7 cellular contexts compared by ENCODE assay signal in genomic region chr12:67268896-67269631, GRCh38. TPM values are rescaled to one million over a fixed set of nuclear protein-coding genes. Genes with fewer than 3 reads are reported as not detected.
DNase-seq lines count a peak whose midpoint lies in the region; ATAC-seq lines count a peak whose summit lies in the region.

TSS of gene CAND1 (plus strand) at chr12:67269358. CDS start at chr12:67269718, 360 bp downstream.

- ATAC-seq in GM18508 (IDR thresholded peaks at IDR 0.05; ENCODE audit: insufficient read depth, unreplicated experiment): peak; percentile 70
- peak; percentile 71 for ATAC-seq in HG03025 (IDR thresholded peaks at IDR 0.05; ENCODE audit: low FRiP score, unreplicated experiment)

- peak; percentile 99 for DNase-seq in NCI-H2029 treated with DMSO at 0.1 percent for 48 hours (lab: John Stamatoyannopoulos, UW)
- peak; percentile 91 for DNase-seq in T-helper 9 cell
- peak; percentile 99 for DNase-seq in astrocyte of the hippocampus (ENCODE audit: low read depth, low spot score)
- peak; percentile 87 for DNase-seq in hepatic stellate cell (ENCODE audit: low spot score)
- DNase-seq in renal cortical epithelial cell (ENCODE audit: low read depth): peak; percentile 97

RNA-seq across cellular contexts. Expression of gene CAND1, which starts in this region (rescaled TPM):
- total RNA-seq in renal cortical epithelial cell: 113 and 180 TPM in 2 replicates

Comparison
In these comparisons a context has a peak if more than half of its experiments do, and no peak if none do; other contexts are left out.
1. Peak in every context shown above with its lines: DNase-seq and ATAC-seq.